Comparison of ENCODE assay signal across 14 cellular contexts in the genomic region with DNA sequence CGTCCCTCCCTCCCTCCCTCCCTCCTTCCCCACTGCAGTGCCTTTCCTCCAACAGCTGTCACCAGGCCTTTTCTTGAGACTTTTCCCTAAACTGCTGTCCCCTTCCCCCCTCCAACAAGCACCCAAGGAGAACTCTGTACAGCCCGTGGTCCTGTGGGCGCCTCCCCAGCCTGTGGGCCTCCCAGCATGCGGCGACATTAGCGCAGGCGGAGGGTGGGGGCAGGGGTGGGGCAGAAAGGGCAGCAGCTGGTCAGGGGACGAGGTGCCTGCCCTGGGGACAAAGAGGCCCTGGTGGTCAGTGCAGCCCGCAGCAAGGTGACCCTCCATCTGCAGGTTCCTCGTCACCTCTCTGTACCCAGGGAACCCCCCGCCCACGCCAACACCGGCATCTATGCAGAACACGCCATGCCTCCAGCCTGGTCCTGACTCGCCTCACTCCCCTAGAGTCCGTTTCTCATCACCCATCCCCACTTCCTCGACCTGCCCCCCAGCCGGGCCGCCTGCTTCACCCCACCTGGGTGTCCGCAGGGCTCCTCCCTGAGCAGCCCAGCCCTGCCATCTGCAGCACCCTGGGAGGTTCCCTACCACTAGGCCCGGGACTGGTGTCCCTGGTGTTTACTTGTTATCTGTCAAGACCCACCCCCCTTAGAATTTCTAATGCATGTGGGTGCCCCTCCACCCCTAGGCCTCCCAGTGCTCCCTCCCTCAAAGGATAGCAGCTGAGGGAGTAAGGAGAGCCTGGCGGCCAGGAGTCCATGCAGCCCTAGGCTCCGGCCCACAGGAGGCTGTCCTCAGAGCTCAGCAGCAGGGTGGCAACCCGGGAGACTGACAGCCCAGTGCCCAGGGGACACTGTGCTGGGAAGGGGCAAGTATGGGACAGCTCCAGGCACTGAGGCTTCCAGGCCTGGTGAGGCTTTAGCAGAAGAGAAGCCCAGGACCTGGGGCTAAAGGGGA.
DNase-seq lines count a peak whose midpoint lies in the region; ATAC-seq lines count a peak whose summit lies in the region.
"Had no signal": no experiment of that assay in that cellular context is flagged by ENCODE, and none has a peak within 500 bp of the region (broad histone marks: within the 10 kb centered on the region; RNA-seq: fewer than 3 reads in every experiment).

No MANE protein-coding gene starts in this region.

- no peaks in the 10 kb centered on the region for H3K9me3 Mint-ChIP-seq in dendritic cell treated with granulocyte-macrophage colony-stimulating factor and Interleukin-4, amounts not matched to agents 40 ng/mL and 50 ng/mL, for 4 days
- H3K9me3 Mint-ChIP-seq in stimulated activated naive B cell treated with anti-CD40 and anti-IgM and Interleukin-4, amounts not matched to agents 10 μg/mL and 1 μg/mL and 100 μg/mL, for 72 hours: no peaks in the 10 kb centered on the region
- H3K9me3 Mint-ChIP-seq: brain had no signal

- peak; percentile 27 for DNase-seq in activated CD4-positive, CD25-positive, alpha-beta regulatory T cell treated with anti-CD3 and anti-CD28 coated beads, Interleukin-2, amount 50 U/mL, for 72 hours
- DNase-seq in stimulated activated naive B cell treated with anti-CD40 and anti-IgM and Interleukin-4, amounts not matched to agents 10 μg/mL and 1 μg/mL and 100 μg/mL, for 72 hours: peak; percentile 26
- DNase-seq in DMS79 treated with DMSO at 0.1 percent for 48 hours (lab: John Stamatoyannopoulos, UW) (no peak), NK-92 (lab: John Stamatoyannopoulos, UW; ENCODE audit: unreplicated experiment) (no peak), MG63 (no peak)
- DNase-seq: 8988T; activated CD4-positive, alpha-beta T cell treated with anti-CD3 and anti-CD28 coated beads for 4 hours; naive thymus-derived CD4-positive, alpha-beta T cell; NCI-H2171 treated with DMSO at 0.1 percent for 48 hours had no signal

- peaks cover 55% of the 10 kb centered on the region for H3K36me3 Mint-ChIP-seq in dendritic cell treated with granulocyte-macrophage colony-stimulating factor and Interleukin-4, amounts not matched to agents 40 ng/mL and 50 ng/mL, for 4 days (ENCODE audit: low read depth)
- H3K36me3 Mint-ChIP-seq in stimulated activated naive B cell treated with anti-CD40 and anti-IgM and Interleukin-4, amounts not matched to agents 10 μg/mL and 1 μg/mL and 100 μg/mL, for 72 hours: peaks cover 10 to 19% of the 10 kb centered on the region in 2 donors
- H3K36me3 Mint-ChIP-seq: brain; naive thymus-derived CD4-positive, alpha-beta T cell had no signal

- H3K4me1 Mint-ChIP-seq in dendritic cell treated with granulocyte-macrophage colony-stimulating factor and Interleukin-4, amounts not matched to agents 40 ng/mL and 50 ng/mL, for 4 days (ENCODE audit: low read depth): peaks cover 53% of the 10 kb centered on the region
- peaks cover 10 to 17% of the 10 kb centered on the region in 2 donors for H3K4me1 Mint-ChIP-seq in stimulated activated naive B cell treated with anti-CD40 and anti-IgM and Interleukin-4, amounts not matched to agents 10 μg/mL and 1 μg/mL and 100 μg/mL, for 72 hours
- H3K4me1 Mint-ChIP-seq: naive thymus-derived CD4-positive, alpha-beta T cell had no signal

- H3K36me3 ChIP-seq in MG63: peaks cover 3% of the 10 kb centered on the region

- peak overlapping the region; percentile 61 for H3K27ac Mint-ChIP-seq in dendritic cell treated with granulocyte-macrophage colony-stimulating factor and Interleukin-4, amounts not matched to agents 40 ng/mL and 50 ng/mL, for 4 days
- H3K27ac Mint-ChIP-seq in stimulated activated naive B cell treated with anti-CD40 and anti-IgM and Interleukin-4, amounts not matched to agents 10 μg/mL and 1 μg/mL and 100 μg/mL, for 72 hours: peak overlapping the region; percentile 37
- H3K27ac Mint-ChIP-seq: naive thymus-derived CD4-positive, alpha-beta T cell had no signal

- no peaks in the 10 kb centered on the region for H3K27me3 ChIP-seq in MG63

- ATAC-seq in activated CD4-positive, CD25-positive, alpha-beta regulatory T cell treated with anti-CD3 and anti-CD28 coated beads, Interleukin-2, amount 50 U/mL, for 24 hours: no peak
- peak; percentile 53 for ATAC-seq in HG02852 (IDR thresholded peaks at IDR 0.05; ENCODE audit: unreplicated experiment)
- peak; percentile 78 to 84 for ATAC-seq in stimulated activated naive B cell treated with anti-CD40 and anti-IgM and Interleukin-4, amounts not matched to agents 10 μg/mL and 1 μg/mL and 100 μg/mL, for 72 hours (replicated peaks)

- intact Hi-C loops in dendritic cell treated with granulocyte-macrophage colony-stimulating factor and Interleukin-4, amounts not matched to agents 40 ng/mL and 50 ng/mL, for 4 days (cut with micrococcal nuclease): no loop called here

- H3K4me3 Mint-ChIP-seq in dendritic cell treated with granulocyte-macrophage colony-stimulating factor and Interleukin-4, amounts not matched to agents 40 ng/mL and 50 ng/mL, for 4 days: no peak overlapping the region
- H3K4me3 Mint-ChIP-seq in stimulated activated naive B cell treated with anti-CD40 and anti-IgM and Interleukin-4, amounts not matched to agents 10 μg/mL and 1 μg/mL and 100 μg/mL, for 72 hours: peak overlapping the region; percentile 29 to 58
- H3K4me3 Mint-ChIP-seq: brain had no signal

- peaks cover 25% of the 10 kb centered on the region for H3K27me3 Mint-ChIP-seq in dendritic cell treated with granulocyte-macrophage colony-stimulating factor and Interleukin-4, amounts not matched to agents 40 ng/mL and 50 ng/mL, for 4 days
- H3K27me3 Mint-ChIP-seq in stimulated activated naive B cell treated with anti-CD40 and anti-IgM and Interleukin-4, amounts not matched to agents 10 μg/mL and 1 μg/mL and 100 μg/mL, for 72 hours: peaks cover 5 to 12% of the 10 kb centered on the region in 2 donors
- H3K27me3 Mint-ChIP-seq: brain had no signal

- H3K9me3 ChIP-seq in MG63: no peaks in the 10 kb centered on the region
- H3K9me3 ChIP-seq: Caco-2 had no signal

- no peak overlapping the region for H3K4me3 ChIP-seq in MG63

Comparison
In these comparisons a context has a peak if more than half of its experiments do, and no peak if none do; other contexts are left out.
1. DNase-seq: peak in activated CD4-positive, CD25-positive, alpha-beta regulatory T cell treated with anti-CD3 and anti-CD28 coated beads, Interleukin-2, amount 50 U/mL, for 72 hours (single experiment) and stimulated activated naive B cell treated with anti-CD40 and anti-IgM and Interleukin-4, amounts not matched to agents 10 μg/mL and 1 μg/mL and 100 μg/mL, for 72 hours (single experiment); none in DMS79 treated with DMSO at 0.1 percent for 48 hours (single experiment), NK-92 (single experiment) and MG63 (single experiment).
2. ATAC-seq: peak in HG02852 (single experiment) and stimulated activated naive B cell treated with anti-CD40 and anti-IgM and Interleukin-4, amounts not matched to agents 10 μg/mL and 1 μg/mL and 100 μg/mL, for 72 hours (2 of 2); none in activated CD4-positive, CD25-positive, alpha-beta regulatory T cell treated with anti-CD3 and anti-CD28 coated beads, Interleukin-2, amount 50 U/mL, for 24 hours (0 of 2).